In genomic region chr1:151314137-151314875, GRCh38 we compare ENCODE assay signal across 9 cellular contexts. TPM values are rescaled to one million over a fixed set of nuclear protein-coding genes. Genes with fewer than 3 reads are reported as not detected.
DNase-seq lines count a peak whose midpoint lies in the region; ATAC-seq and TF ChIP-seq lines count a peak whose summit lies in the region.
"Had no signal": no experiment of that assay in that cellular context is flagged by ENCODE, and none has a peak within 500 bp of the region (broad histone marks: within the 10 kb centered on the region; RNA-seq: fewer than 3 reads in every experiment).

No MANE protein-coding gene starts in this region.

- peaks cover 64% of the 10 kb centered on the region for H3K36me3 Mint-ChIP-seq in activated T-helper 2 cell treated with anti-CD3 and anti-CD28 coated beads, Interferon-gamma antibody, Interleukin-2, Interleukin-4, amounts not matched to agents 10 μg/mL and 5 μg/mL and 100 μg/mL, durations not matched to agents 14 hours and 24 hours and 36 hours (ENCODE audit: low read depth)

- peak overlapping the region; percentile 97 for H3K27ac ChIP-seq in psoas muscle

- no peak overlapping the region for H3K4me3 Mint-ChIP-seq in activated T-helper 2 cell treated with anti-CD3 and anti-CD28 coated beads, Interferon-gamma antibody, Interleukin-2, Interleukin-4, amounts not matched to agents 10 μg/mL and 5 μg/mL and 100 μg/mL, durations not matched to agents 14 hours and 24 hours and 36 hours (ENCODE audit: low read depth)

- peaks cover 56% of the 10 kb centered on the region for H3K4me1 ChIP-seq in psoas muscle

- ATAC-seq in Right ventricle myocardium inferior (peak; percentile 80), psoas muscle (peak; percentile 43 to 65 (median 59)), HG03460 (IDR thresholded peaks at IDR 0.05; ENCODE audit: unreplicated experiment) (no peak), HG03571 (IDR thresholded peaks at IDR 0.05; ENCODE audit: unreplicated experiment) (no peak)

- H3K9me3 Mint-ChIP-seq in activated T-helper 2 cell treated with anti-CD3 and anti-CD28 coated beads, Interferon-gamma antibody, Interleukin-2, Interleukin-4, amounts not matched to agents 10 μg/mL and 5 μg/mL and 100 μg/mL, durations not matched to agents 14 hours and 24 hours and 36 hours, result no peaks in the 10 kb centered on the region
- H3K9me3 Mint-ChIP-seq: IgD-negative memory B cell had no signal

- H3K36me3 ChIP-seq in psoas muscle (ENCODE audit: insufficient read depth in 1 of 2, low read depth in 1 of 2), result peaks cover 3 to 62% of the 10 kb centered on the region in 2 donors

- H3K27me3 ChIP-seq in psoas muscle (ENCODE audit: insufficient read depth in 3 of 3, low read length in 2 of 3), result no peaks in the 10 kb centered on the region

- H3K27me3 Mint-ChIP-seq in activated T-helper 2 cell treated with anti-CD3 and anti-CD28 coated beads, Interferon-gamma antibody, Interleukin-2, Interleukin-4, amounts not matched to agents 10 μg/mL and 5 μg/mL and 100 μg/mL, durations not matched to agents 14 hours and 24 hours and 36 hours (ENCODE audit: low read depth), result no peaks in the 10 kb centered on the region
- H3K27me3 Mint-ChIP-seq: IgD-negative memory B cell had no signal

- 33 to 44% (median 41%) methylated on average over 3 of the region's 3 CpGs for WGBS in psoas muscle, 3 donors

- H3K9me3 ChIP-seq in psoas muscle, result no peaks in the 10 kb centered on the region

- intact Hi-C loops in activated T-helper 2 cell treated with anti-CD3 and anti-CD28 coated beads, Interferon-gamma antibody, Interleukin-2, Interleukin-4, amounts not matched to agents 10 μg/mL and 5 μg/mL and 100 μg/mL, durations not matched to agents 14 hours and 24 hours and 36 hours (cut with micrococcal nuclease), result no loop called here
- intact Hi-C loops in Right ventricle myocardium inferior (cut with DNase I), result no loop called here
- intact Hi-C loops in psoas muscle (cut with DNase I), result no loop called here

- no peak overlapping the region for H3K4me3 ChIP-seq in psoas muscle

- H3K4me1 Mint-ChIP-seq in activated T-helper 2 cell treated with anti-CD3 and anti-CD28 coated beads, Interferon-gamma antibody, Interleukin-2, Interleukin-4, amounts not matched to agents 10 μg/mL and 5 μg/mL and 100 μg/mL, durations not matched to agents 14 hours and 24 hours and 36 hours (ENCODE audit: low read depth), result peaks cover 21% of the 10 kb centered on the region

- TF ChIP-seq CTCF in psoas muscle (IDR thresholded peaks at IDR 0.05), result no peak

- peak overlapping the region; percentile 50 for H3K27ac Mint-ChIP-seq in activated T-helper 2 cell treated with anti-CD3 and anti-CD28 coated beads, Interferon-gamma antibody, Interleukin-2, Interleukin-4, amounts not matched to agents 10 μg/mL and 5 μg/mL and 100 μg/mL, durations not matched to agents 14 hours and 24 hours and 36 hours
- H3K27ac Mint-ChIP-seq: IgD-negative memory B cell had no signal

- peak; percentile 99 for DNase-seq in COLO829 (ENCODE audit: low spot score)
- DNase-seq in activated T-helper 2 cell treated with anti-CD3 and anti-CD28 coated beads, Interferon-gamma antibody, Interleukin-2, Interleukin-4, amounts not matched to agents 10 μg/mL and 5 μg/mL and 100 μg/mL, durations not matched to agents 14 hours and 24 hours and 36 hours (ENCODE audit: low spot score), result no peak
- peak; percentile 85 for DNase-seq in Right ventricle myocardium inferior (ENCODE audit: missing footprints)
- DNase-seq in psoas muscle, result peak; percentile 85 to 89
- DNase-seq in COR-L47 (lab: John Stamatoyannopoulos, UW), result no peak
- no peak for DNase-seq in stimulated activated CD4-positive, alpha-beta T cell treated with anti-CD3 and anti-CD28 coated beads, Interleukin-1b, Interleukin-23, amount 100 ng/mL, for 48 hours

RNA-seq across cellular contexts. Expression of gene PI4KB, which starts 12.9 kb away (rescaled TPM):
- total RNA-seq in activated T-helper 2 cell treated with anti-CD3 and anti-CD28 coated beads, Interferon-gamma antibody, Interleukin-2, Interleukin-4, amounts not matched to agents 10 μg/mL and 5 μg/mL and 100 μg/mL, durations not matched to agents 14 hours and 24 hours and 36 hours, result 53.6 and 57.3 TPM in 2 replicates
- 53.7 TPM for total RNA-seq in Right ventricle myocardium inferior
- 10 to 100 TPM; 51.9 to 96.4 (median 78.8) TPM for total RNA-seq in psoas muscle
- polyA plus RNA-seq in psoas muscle, result 10 to 100 TPM; 42.6 to 66.3 (median 53.2) TPM

RNA-seq across cellular contexts. Expression of gene ZNF687, which starts 32.2 kb away (rescaled TPM):
- 25.0 and 25.3 TPM in 2 replicates for total RNA-seq in activated T-helper 2 cell treated with anti-CD3 and anti-CD28 coated beads, Interferon-gamma antibody, Interleukin-2, Interleukin-4, amounts not matched to agents 10 μg/mL and 5 μg/mL and 100 μg/mL, durations not matched to agents 14 hours and 24 hours and 36 hours
- 10.8 TPM for total RNA-seq in Right ventricle myocardium inferior
- total RNA-seq in psoas muscle, result 10 to 100 TPM; 10.6 to 14.8 (median 13.1) TPM
- polyA plus RNA-seq in psoas muscle, result 10 to 100 TPM in 1 of 3 donors, 1 to 10 TPM in 2; 4.6 to 13.5 (median 5.0) TPM

RNA-seq across cellular contexts. Expression of gene RFX5, which starts 32.7 kb away (rescaled TPM):
- total RNA-seq in activated T-helper 2 cell treated with anti-CD3 and anti-CD28 coated beads, Interferon-gamma antibody, Interleukin-2, Interleukin-4, amounts not matched to agents 10 μg/mL and 5 μg/mL and 100 μg/mL, durations not matched to agents 14 hours and 24 hours and 36 hours, result 68.9 and 85.5 TPM in 2 replicates
- total RNA-seq in Right ventricle myocardium inferior, result 16.5 TPM
- total RNA-seq in psoas muscle, result 10 to 100 TPM; 16.9 to 38.7 (median 21.6) TPM
- polyA plus RNA-seq in psoas muscle, result 10 to 100 TPM in 1 of 3 donors, 1 to 10 TPM in 2; 4.7 to 36.3 (median 8.5) TPM

RNA-seq across cellular contexts. Expression of gene SELENBP1, which starts 58.2 kb away (rescaled TPM):
- total RNA-seq in activated T-helper 2 cell treated with anti-CD3 and anti-CD28 coated beads, Interferon-gamma antibody, Interleukin-2, Interleukin-4, amounts not matched to agents 10 μg/mL and 5 μg/mL and 100 μg/mL, durations not matched to agents 14 hours and 24 hours and 36 hours, result not detected in 2 replicates
- total RNA-seq in Right ventricle myocardium inferior, result 129 TPM
- total RNA-seq in psoas muscle, result 10 to 100 TPM; 19.7 to 89.2 (median 56.3) TPM
- 10 to 100 TPM; 12.7 to 41.2 (median 26.7) TPM for polyA plus RNA-seq in psoas muscle
- polyA plus RNA-seq: IgD-negative memory B cell had no signal

RNA-seq across cellular contexts. Expression of gene PSMD4, which starts 59.8 kb away (rescaled TPM):
- total RNA-seq in activated T-helper 2 cell treated with anti-CD3 and anti-CD28 coated beads, Interferon-gamma antibody, Interleukin-2, Interleukin-4, amounts not matched to agents 10 μg/mL and 5 μg/mL and 100 μg/mL, durations not matched to agents 14 hours and 24 hours and 36 hours, result 271 and 280 TPM in 2 replicates
- total RNA-seq in Right ventricle myocardium inferior (164 TPM), psoas muscle (100 to 1,000 TPM; 208 to 313 (median 240) TPM)
- polyA plus RNA-seq in psoas muscle, result 100 to 1,000 TPM; 298 to 486 (median 334) TPM

Comparison
In these comparisons a context has a peak if more than half of its experiments do, and no peak if none do; other contexts are left out.
1. DNase-seq: peak in COLO829 (single experiment), Right ventricle myocardium inferior (single experiment) and psoas muscle (2 of 2); none in activated T-helper 2 cell treated with anti-CD3 and anti-CD28 coated beads, Interferon-gamma antibody, Interleukin-2, Interleukin-4, amounts not matched to agents 10 μg/mL and 5 μg/mL and 100 μg/mL, durations not matched to agents 14 hours and 24 hours and 36 hours (single experiment), COR-L47 (single experiment) and stimulated activated CD4-positive, alpha-beta T cell treated with anti-CD3 and anti-CD28 coated beads, Interleukin-1b, Interleukin-23, amount 100 ng/mL, for 48 hours (single experiment).
2. ATAC-seq: peak in Right ventricle myocardium inferior (single experiment) and psoas muscle (4 of 4); none in HG03460 (single experiment) and HG03571 (single experiment).